13 cellular contexts compared by ENCODE assay signal in genomic region chr19:33514885-33515485, GRCh38. TPM values are rescaled to one million over a fixed set of nuclear protein-coding genes. Genes with fewer than 3 reads are reported as not detected.
A peak's percentile ranks its signal among the peaks of the same experiment; 100 is the strongest.
DNase-seq lines count a peak whose midpoint lies in the region; ATAC-seq and TF ChIP-seq lines count a peak whose summit lies in the region.
"Had no signal": no experiment of that assay in that cellular context is flagged by ENCODE, and none has a peak within 500 bp of the region (broad histone marks: within the 10 kb centered on the region; RNA-seq: fewer than 3 reads in every experiment).

No MANE protein-coding gene starts in this region.

- H3K9me3 ChIP-seq in fibroblast of lung (ENCODE audit: control insufficient read depth, insufficient read depth, low read depth, low read length): no peaks in the 10 kb centered on the region
- H3K9me3 ChIP-seq in osteoblast (ENCODE audit: low read depth, low read length): no peaks in the 10 kb centered on the region

- H3K27me3 ChIP-seq in fibroblast of lung (ENCODE audit: control insufficient read depth, insufficient read depth, low read length) (no peaks in the 10 kb centered on the region), osteoblast (ENCODE audit: insufficient read depth, low read length) (no peaks in the 10 kb centered on the region)

- no peak overlapping the region for H3K27ac ChIP-seq in fibroblast of lung (ENCODE audit: insufficient read depth, low read length)
- no peak overlapping the region for H3K27ac ChIP-seq in osteoblast (ENCODE audit: low read depth, low read length)

- DNase-seq in ELR (ENCODE audit: low read depth) (peak; percentile 83), RPMI8226 (peak; percentile 46), fibroblast of lung (ENCODE audit: low read depth in 2 of 2) (peak; percentile 6 to 27), osteoblast (ENCODE audit: insufficient read length, low spot score, missing footprints) (peak; percentile 90), DMS 273 treated with DMSO at 0.1 percent for 48 hours (lab: John Stamatoyannopoulos, UW) (no peak), SIG-M5 treated with dmso at 0.1 percent for 504 hours (lab: John Stamatoyannopoulos, UW; ENCODE audit: unreplicated experiment) (no peak)
- DNase-seq in NK-92 treated with Interleukin-12 subunit alpha and Interleukin-12 subunit beta, amount 100 ng/mL, for 24 hours (lab: John Stamatoyannopoulos, UW): no peak
- DNase-seq: activated naive CD4-positive, alpha-beta T cell treated with anti-CD3 and anti-CD28 coated beads for 36 hours; hippocampal formation; NCI-H2029 treated with DMSO at 0.1 percent for 48 hours; OCI-M1; stimulated activated CD4-positive, alpha-beta T cell treated with anti-CD3 and anti-CD28 coated beads, Interleukin-2, amount 100 ng/mL, for 24 hours had no signal

- no peak overlapping the region for H3K4me3 ChIP-seq in fibroblast of lung (replicated peaks in 1 of 4; ENCODE audit: control extremely low read depth in 1 of 4, insufficient read depth in 1 of 4, low read depth in 3 of 4, low read length in 4 of 4)
- H3K4me3 ChIP-seq in osteoblast (ENCODE audit: insufficient read depth, low read length): no peak overlapping the region

- no peak overlapping the region for H2AFZ ChIP-seq in fibroblast of lung (ENCODE audit: low read length)
- H2AFZ ChIP-seq in osteoblast (ENCODE audit: low read length): no peak overlapping the region

- no peaks in the 10 kb centered on the region for H3K4me1 ChIP-seq in fibroblast of lung (ENCODE audit: control insufficient read depth, extremely low read depth, insufficient read depth, low read length)
- no peaks in the 10 kb centered on the region for H3K4me1 ChIP-seq in osteoblast (ENCODE audit: insufficient read depth, low read length)

- no peaks in the 10 kb centered on the region for H4K20me1 ChIP-seq in fibroblast of lung (ENCODE audit: control insufficient read depth, extremely low read depth, insufficient read depth, low read length)
- peaks cover 29% of the 10 kb centered on the region for H4K20me1 ChIP-seq in osteoblast (ENCODE audit: insufficient read depth, low read length)

- H3K36me3 ChIP-seq in fibroblast of lung (ENCODE audit: control insufficient read depth, insufficient read depth, low read length) (no peaks in the 10 kb centered on the region), osteoblast (ENCODE audit: insufficient read depth, low read length) (no peaks in the 10 kb centered on the region)

- TF ChIP-seq CTCF in fibroblast of lung (conservative IDR thresholded peaks at IDR 0.05 in 1 of 2, IDR thresholded peaks at IDR 0.05 in 1 of 2; ENCODE audit: low read depth in 1 of 2, low read length in 2 of 2) (no peak), osteoblast (IDR thresholded peaks at IDR 0.05; ENCODE audit: extremely low read depth, low read depth, low read length) (no peak)

- H3K79me2 ChIP-seq in fibroblast of lung (ENCODE audit: control insufficient read depth, insufficient read depth, low read length) (peaks cover under 1% of the 10 kb centered on the region), osteoblast (ENCODE audit: insufficient read depth, low read length) (peaks cover 69% of the 10 kb centered on the region)

- H3K4me2 ChIP-seq in fibroblast of lung (ENCODE audit: extremely low read depth, insufficient read depth, low read length) (no peak overlapping the region), osteoblast (ENCODE audit: insufficient read depth, low read length) (no peak overlapping the region)

- H3K9ac ChIP-seq in fibroblast of lung (ENCODE audit: insufficient read depth, low read length): no peak overlapping the region

- ATAC-seq in GM18511 (IDR thresholded peaks at IDR 0.05; ENCODE audit: unreplicated experiment): no peak

RNA-seq across cellular contexts. Expression of gene PEPD, which starts 6.6 kb away (rescaled TPM):
- total RNA-seq in fibroblast of lung (59.8 and 65.2 TPM in 2 replicates), osteoblast (82.8 and 87.9 TPM in 2 replicates)
- polyA plus RNA-seq in fibroblast of lung: 81.9 and 109 TPM in 2 replicates
- polyA plus RNA-seq in fibroblast of lung (2012): 63.9 and 84.9 TPM in 2 replicates
- 75.0 and 87.9 TPM in 2 replicates for polyA minus RNA-seq in fibroblast of lung (ENCODE audit: low replicate concordance)

Comparison
In these comparisons a context has a peak if more than half of its experiments do, and no peak if none do; other contexts are left out.
1. DNase-seq: peak in ELR (single experiment), RPMI8226 (single experiment), fibroblast of lung (2 of 2) and osteoblast (single experiment); none in DMS 273 treated with DMSO at 0.1 percent for 48 hours (single experiment), NK-92 treated with Interleukin-12 subunit alpha and Interleukin-12 subunit beta, amount 100 ng/mL, for 24 hours (single experiment) and SIG-M5 treated with dmso at 0.1 percent for 504 hours (single experiment).